20 cellular contexts compared by ENCODE assay signal in genomic region chr9:95484225-95484624, GRCh38.
"Had no signal": no experiment of that assay in that cellular context is flagged by ENCODE, and none has a peak within 500 bp of the region (broad histone marks: within the 10 kb centered on the region; RNA-seq: fewer than 3 reads in every experiment).

No MANE protein-coding gene starts in this region.

- H3K27me3 ChIP-seq: foreskin keratinocyte, hepatocyte, sigmoid colon, suprapubic skin, tibial nerve, upper lobe of right lung had no signal

- H3K9ac ChIP-seq: parathyroid adenoma had no signal

- H3K4me3 ChIP-seq: coronary artery, hepatocyte, prostate gland, sigmoid colon, skin epidermis, suprapubic skin, tibial nerve, upper lobe of right lung had no signal

- H3K4me2 ChIP-seq: hepatocyte had no signal

- DNase-seq: caudate nucleus; effector CD4-positive, alpha-beta T cell; endodermal cell; erythroblast; foreskin keratinocyte; kidney; left colon; midbrain; nephron progenitor cell; sigmoid colon; stimulated activated naive CD4-positive, alpha-beta T cell treated with Interleukin-2 at 50 U/mL for 16 hours; upper lobe of right lung had no signal

- H3K27ac ChIP-seq: coronary artery, foreskin keratinocyte, hepatocyte, parathyroid adenoma, prostate gland, sigmoid colon, skin epidermis, suprapubic skin, upper lobe of right lung had no signal

- ATAC-seq: foreskin keratinocyte, left colon, upper lobe of right lung had no signal

- H3K79me2 ChIP-seq: parathyroid adenoma had no signal

- H2AFZ ChIP-seq: hepatocyte, parathyroid adenoma had no signal

- H3K9me3 ChIP-seq: prostate gland, sigmoid colon, suprapubic skin, tibial nerve, upper lobe of right lung had no signal

- H3K36me3 ChIP-seq: prostate gland had no signal

- H3K4me1 ChIP-seq: foreskin keratinocyte had no signal

- FAIRE-seq: endothelial cell of umbilical vein, kidney had no signal
